33 cellular contexts compared by ENCODE assay signal in genomic region chrX:82232679-82233078, GRCh38.
"Had no signal": no experiment of that assay in that cellular context is flagged by ENCODE, and none has a peak within 500 bp of the region (broad histone marks: within the 10 kb centered on the region; RNA-seq: fewer than 3 reads in every experiment).

No MANE protein-coding gene starts in this region.

- DNase-seq: Karpas-422, Kasumi-1, MG63, MM.1S, MV-4-11, NCI-H1048, NCI-H1092, NCI-H1092 treated with DMSO at 0.1 percent for 48 hours, NCI-H1105, NCI-H1105 treated with DMSO at 0.1 percent for 48 hours, NCI-H1417, NCI-H1417 treated with DMSO at 0.1 percent for 48 hours, NCI-H1436, NCI-H1436 treated with DMSO at 0.1 percent for 48 hours, NCI-H146, NCI-H1694, NCI-H1694 treated with DMSO at 0.1 percent for 48 hours, NCI-H187, NCI-H187 treated with DMSO at 0.1 percent for 48 hours, NCI-H1930, NCI-H2029, NCI-H2029 treated with DMSO at 0.1 percent for 48 hours, NCI-H2081, NCI-H2081 treated with DMSO at 0.1 percent for 48 hours, NCI-H2107, NCI-H2171, NCI-H2171 treated with DMSO at 0.1 percent for 48 hours, NCI-H2227 treated with DMSO at 0.1 percent for 48 hours, NCI-H226, NCI-H345, NCI-H446, NCI-H446 treated with DMSO at 0.1 percent for 48 hours, NCI-H510A had no signal
